In genomic region chr4:5204781-5205180, GRCh38 we compare ENCODE assay signal across 20 cellular contexts.
DNase-seq lines count a peak whose midpoint lies in the region; ATAC-seq and TF ChIP-seq lines count a peak whose summit lies in the region.
"Had no signal": no experiment of that assay in that cellular context is flagged by ENCODE, and none has a peak within 500 bp of the region (broad histone marks: within the 10 kb centered on the region; RNA-seq: fewer than 3 reads in every experiment).

No MANE protein-coding gene starts in this region.

- peak; percentile 48 for ATAC-seq in omental fat pad (ENCODE audit: low FRiP score)
- no peak for ATAC-seq in HG03457 (IDR thresholded peaks at IDR 0.05; ENCODE audit: unreplicated experiment)
- ATAC-seq: stimulated activated effector memory CD8-positive, alpha-beta T cell treated with anti-CD3 and anti-CD28 coated beads, Interleukin-12 subunit alpha, Interleukin-12 subunit beta, amount 100 ng/mL, for 72 hours; T-helper 17 cell had no signal

- in situ Hi-C loops in GM13976 (cut with MboI; ENCODE audit: low sequenced_read_pairs, unreplicated experiment): no loop called here

- DNase-seq in AG08395 (ENCODE audit: low spot score): peak; percentile 29
- DNase-seq in GM03348 (ENCODE audit: low spot score): peak; percentile 37
- peak; percentile 65 for DNase-seq in NCI-H82 treated with DMSO at 0.1 percent for 48 hours (lab: John Stamatoyannopoulos, UW; ENCODE audit: unreplicated experiment)
- DNase-seq in omental fat pad (ENCODE audit: low spot score): no peak
- no peak for DNase-seq in foreskin melanocyte
- no peak for DNase-seq in GM13976 (ENCODE audit: low spot score)
- no peak for DNase-seq in HPDE6-E6E7 (ENCODE audit: extremely low spot score)
- DNase-seq: activated CD4-positive, alpha-beta T cell treated with anti-CD3 and anti-CD28 coated beads for 4 hours; activated CD8-positive, alpha-beta memory T cell treated with anti-CD3 and anti-CD28 coated beads for 24 hours; activated gamma-delta T cell; activated T-cell treated with anti-CD3 and anti-CD28 coated beads, Interleukin-2, amount 50 U/mL, for 1 hour; Calu3; GOT3; heart left ventricle; NCI-H1092; NCI-H2029; small intestine; T-helper 17 cell had no signal

- TF ChIP-seq CTCF in omental fat pad (IDR thresholded peaks at IDR 0.05) (no peak), GM13976 (IDR thresholded peaks at IDR 0.05; ENCODE audit: borderline replicate concordance, control extremely low read depth, extremely low read depth, insufficient read depth, missing control alignments) (no peak)

Comparison
In these comparisons a context has a peak if more than half of its experiments do, and no peak if none do; other contexts are left out.
1. DNase-seq: peak in AG08395 (single experiment), GM03348 (single experiment) and NCI-H82 treated with DMSO at 0.1 percent for 48 hours (single experiment); none in omental fat pad (single experiment), foreskin melanocyte (single experiment), GM13976 (single experiment) and HPDE6-E6E7 (single experiment).